Comparison of ENCODE assay signal across 1 cellular context in genomic region chr6:44238687-44239350, GRCh38.
TF ChIP-seq lines count a peak whose summit lies in the region.

No MANE protein-coding gene starts in this region.

TF ChIP-seq in H1, 55 proteins besides CTCF, POLR2A, EP300 and RAD21:
- TF ChIP-seq POLR2AphosphoS5 (IDR thresholded peaks at IDR 0.05; ENCODE audit: low read depth, low read length) (peak; percentile 55; the same call in 1 of the 2 replicates), GTF2F1 (IDR thresholded peaks at IDR 0.05; ENCODE audit: borderline replicate concordance, low read depth, low read length) (no peak)
